In genomic region chr12:62865090-62865489, GRCh38 we compare ENCODE assay signal across 1 cellular context.
TF ChIP-seq lines count a peak whose summit lies in the region.

No MANE protein-coding gene starts in this region.

TF ChIP-seq in K562, 482 proteins besides CTCF, POLR2A, EP300 and RAD21 (continued from another document):
- TF ChIP-seq, protein P1, sequence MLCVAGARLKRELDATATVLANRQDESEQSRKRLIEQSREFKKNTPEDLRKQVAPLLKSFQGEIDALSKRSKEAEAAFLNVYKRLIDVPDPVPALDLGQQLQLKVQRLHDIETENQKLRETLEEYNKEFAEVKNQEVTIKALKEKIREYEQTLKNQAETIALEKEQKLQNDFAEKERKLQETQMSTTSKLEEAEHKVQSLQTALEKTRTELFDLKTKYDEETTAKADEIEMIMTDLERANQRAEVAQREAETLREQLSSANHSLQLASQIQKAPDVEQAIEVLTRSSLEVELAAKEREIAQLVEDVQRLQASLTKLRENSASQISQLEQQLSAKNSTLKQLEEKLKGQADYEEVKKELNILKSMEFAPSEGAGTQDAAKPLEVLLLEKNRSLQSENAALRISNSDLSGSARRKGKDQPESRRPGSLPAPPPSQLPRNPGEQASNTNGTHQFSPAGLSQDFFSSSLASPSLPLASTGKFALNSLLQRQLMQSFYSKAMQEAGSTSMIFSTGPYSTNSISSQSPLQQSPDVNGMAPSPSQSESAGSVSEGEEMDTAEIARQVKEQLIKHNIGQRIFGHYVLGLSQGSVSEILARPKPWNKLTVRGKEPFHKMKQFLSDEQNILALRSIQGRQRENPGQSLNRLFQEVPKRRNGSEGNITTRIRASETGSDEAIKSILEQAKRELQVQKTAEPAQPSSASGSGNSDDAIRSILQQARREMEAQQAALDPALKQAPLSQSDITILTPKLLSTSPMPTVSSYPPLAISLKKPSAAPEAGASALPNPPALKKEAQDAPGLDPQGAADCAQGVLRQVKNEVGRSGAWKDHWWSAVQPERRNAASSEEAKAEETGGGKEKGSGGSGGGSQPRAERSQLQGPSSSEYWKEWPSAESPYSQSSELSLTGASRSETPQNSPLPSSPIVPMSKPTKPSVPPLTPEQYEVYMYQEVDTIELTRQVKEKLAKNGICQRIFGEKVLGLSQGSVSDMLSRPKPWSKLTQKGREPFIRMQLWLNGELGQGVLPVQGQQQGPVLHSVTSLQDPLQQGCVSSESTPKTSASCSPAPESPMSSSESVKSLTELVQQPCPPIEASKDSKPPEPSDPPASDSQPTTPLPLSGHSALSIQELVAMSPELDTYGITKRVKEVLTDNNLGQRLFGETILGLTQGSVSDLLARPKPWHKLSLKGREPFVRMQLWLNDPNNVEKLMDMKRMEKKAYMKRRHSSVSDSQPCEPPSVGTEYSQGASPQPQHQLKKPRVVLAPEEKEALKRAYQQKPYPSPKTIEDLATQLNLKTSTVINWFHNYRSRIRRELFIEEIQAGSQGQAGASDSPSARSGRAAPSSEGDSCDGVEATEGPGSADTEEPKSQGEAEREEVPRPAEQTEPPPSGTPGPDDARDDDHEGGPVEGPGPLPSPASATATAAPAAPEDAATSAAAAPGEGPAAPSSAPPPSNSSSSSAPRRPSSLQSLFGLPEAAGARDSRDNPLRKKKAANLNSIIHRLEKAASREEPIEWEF (CRISPR knock-in tag; IDR thresholded peaks at IDR 0.05), result no peak
- TF ChIP-seq, protein P2, sequence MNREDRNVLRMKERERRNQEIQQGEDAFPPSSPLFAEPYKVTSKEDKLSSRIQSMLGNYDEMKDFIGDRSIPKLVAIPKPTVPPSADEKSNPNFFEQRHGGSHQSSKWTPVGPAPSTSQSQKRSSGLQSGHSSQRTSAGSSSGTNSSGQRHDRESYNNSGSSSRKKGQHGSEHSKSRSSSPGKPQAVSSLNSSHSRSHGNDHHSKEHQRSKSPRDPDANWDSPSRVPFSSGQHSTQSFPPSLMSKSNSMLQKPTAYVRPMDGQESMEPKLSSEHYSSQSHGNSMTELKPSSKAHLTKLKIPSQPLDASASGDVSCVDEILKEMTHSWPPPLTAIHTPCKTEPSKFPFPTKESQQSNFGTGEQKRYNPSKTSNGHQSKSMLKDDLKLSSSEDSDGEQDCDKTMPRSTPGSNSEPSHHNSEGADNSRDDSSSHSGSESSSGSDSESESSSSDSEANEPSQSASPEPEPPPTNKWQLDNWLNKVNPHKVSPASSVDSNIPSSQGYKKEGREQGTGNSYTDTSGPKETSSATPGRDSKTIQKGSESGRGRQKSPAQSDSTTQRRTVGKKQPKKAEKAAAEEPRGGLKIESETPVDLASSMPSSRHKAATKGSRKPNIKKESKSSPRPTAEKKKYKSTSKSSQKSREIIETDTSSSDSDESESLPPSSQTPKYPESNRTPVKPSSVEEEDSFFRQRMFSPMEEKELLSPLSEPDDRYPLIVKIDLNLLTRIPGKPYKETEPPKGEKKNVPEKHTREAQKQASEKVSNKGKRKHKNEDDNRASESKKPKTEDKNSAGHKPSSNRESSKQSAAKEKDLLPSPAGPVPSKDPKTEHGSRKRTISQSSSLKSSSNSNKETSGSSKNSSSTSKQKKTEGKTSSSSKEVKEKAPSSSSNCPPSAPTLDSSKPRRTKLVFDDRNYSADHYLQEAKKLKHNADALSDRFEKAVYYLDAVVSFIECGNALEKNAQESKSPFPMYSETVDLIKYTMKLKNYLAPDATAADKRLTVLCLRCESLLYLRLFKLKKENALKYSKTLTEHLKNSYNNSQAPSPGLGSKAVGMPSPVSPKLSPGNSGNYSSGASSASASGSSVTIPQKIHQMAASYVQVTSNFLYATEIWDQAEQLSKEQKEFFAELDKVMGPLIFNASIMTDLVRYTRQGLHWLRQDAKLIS (CRISPR knock-in tag; IDR thresholded peaks at IDR 0.05), result no peak
- no peak for TF ChIP-seq CBX8 (IDR thresholded peaks at IDR 0.05; ENCODE audit: borderline replicate concordance, extremely low read depth, low read depth, low read length, poor library complexity, severe bottlenecking)
- TF ChIP-seq E4F1 (CRISPR knock-in tag; IDR thresholded peaks at IDR 0.05; ENCODE audit: borderline replicate concordance), result no peak
- no peak for TF ChIP-seq CTBP1 (IDR thresholded peaks at IDR 0.05; ENCODE audit: borderline replicate concordance)
- TF ChIP-seq ZNF431 (CRISPR knock-in tag; IDR thresholded peaks at IDR 0.05), result no peak
- TF ChIP-seq, protein P3, sequence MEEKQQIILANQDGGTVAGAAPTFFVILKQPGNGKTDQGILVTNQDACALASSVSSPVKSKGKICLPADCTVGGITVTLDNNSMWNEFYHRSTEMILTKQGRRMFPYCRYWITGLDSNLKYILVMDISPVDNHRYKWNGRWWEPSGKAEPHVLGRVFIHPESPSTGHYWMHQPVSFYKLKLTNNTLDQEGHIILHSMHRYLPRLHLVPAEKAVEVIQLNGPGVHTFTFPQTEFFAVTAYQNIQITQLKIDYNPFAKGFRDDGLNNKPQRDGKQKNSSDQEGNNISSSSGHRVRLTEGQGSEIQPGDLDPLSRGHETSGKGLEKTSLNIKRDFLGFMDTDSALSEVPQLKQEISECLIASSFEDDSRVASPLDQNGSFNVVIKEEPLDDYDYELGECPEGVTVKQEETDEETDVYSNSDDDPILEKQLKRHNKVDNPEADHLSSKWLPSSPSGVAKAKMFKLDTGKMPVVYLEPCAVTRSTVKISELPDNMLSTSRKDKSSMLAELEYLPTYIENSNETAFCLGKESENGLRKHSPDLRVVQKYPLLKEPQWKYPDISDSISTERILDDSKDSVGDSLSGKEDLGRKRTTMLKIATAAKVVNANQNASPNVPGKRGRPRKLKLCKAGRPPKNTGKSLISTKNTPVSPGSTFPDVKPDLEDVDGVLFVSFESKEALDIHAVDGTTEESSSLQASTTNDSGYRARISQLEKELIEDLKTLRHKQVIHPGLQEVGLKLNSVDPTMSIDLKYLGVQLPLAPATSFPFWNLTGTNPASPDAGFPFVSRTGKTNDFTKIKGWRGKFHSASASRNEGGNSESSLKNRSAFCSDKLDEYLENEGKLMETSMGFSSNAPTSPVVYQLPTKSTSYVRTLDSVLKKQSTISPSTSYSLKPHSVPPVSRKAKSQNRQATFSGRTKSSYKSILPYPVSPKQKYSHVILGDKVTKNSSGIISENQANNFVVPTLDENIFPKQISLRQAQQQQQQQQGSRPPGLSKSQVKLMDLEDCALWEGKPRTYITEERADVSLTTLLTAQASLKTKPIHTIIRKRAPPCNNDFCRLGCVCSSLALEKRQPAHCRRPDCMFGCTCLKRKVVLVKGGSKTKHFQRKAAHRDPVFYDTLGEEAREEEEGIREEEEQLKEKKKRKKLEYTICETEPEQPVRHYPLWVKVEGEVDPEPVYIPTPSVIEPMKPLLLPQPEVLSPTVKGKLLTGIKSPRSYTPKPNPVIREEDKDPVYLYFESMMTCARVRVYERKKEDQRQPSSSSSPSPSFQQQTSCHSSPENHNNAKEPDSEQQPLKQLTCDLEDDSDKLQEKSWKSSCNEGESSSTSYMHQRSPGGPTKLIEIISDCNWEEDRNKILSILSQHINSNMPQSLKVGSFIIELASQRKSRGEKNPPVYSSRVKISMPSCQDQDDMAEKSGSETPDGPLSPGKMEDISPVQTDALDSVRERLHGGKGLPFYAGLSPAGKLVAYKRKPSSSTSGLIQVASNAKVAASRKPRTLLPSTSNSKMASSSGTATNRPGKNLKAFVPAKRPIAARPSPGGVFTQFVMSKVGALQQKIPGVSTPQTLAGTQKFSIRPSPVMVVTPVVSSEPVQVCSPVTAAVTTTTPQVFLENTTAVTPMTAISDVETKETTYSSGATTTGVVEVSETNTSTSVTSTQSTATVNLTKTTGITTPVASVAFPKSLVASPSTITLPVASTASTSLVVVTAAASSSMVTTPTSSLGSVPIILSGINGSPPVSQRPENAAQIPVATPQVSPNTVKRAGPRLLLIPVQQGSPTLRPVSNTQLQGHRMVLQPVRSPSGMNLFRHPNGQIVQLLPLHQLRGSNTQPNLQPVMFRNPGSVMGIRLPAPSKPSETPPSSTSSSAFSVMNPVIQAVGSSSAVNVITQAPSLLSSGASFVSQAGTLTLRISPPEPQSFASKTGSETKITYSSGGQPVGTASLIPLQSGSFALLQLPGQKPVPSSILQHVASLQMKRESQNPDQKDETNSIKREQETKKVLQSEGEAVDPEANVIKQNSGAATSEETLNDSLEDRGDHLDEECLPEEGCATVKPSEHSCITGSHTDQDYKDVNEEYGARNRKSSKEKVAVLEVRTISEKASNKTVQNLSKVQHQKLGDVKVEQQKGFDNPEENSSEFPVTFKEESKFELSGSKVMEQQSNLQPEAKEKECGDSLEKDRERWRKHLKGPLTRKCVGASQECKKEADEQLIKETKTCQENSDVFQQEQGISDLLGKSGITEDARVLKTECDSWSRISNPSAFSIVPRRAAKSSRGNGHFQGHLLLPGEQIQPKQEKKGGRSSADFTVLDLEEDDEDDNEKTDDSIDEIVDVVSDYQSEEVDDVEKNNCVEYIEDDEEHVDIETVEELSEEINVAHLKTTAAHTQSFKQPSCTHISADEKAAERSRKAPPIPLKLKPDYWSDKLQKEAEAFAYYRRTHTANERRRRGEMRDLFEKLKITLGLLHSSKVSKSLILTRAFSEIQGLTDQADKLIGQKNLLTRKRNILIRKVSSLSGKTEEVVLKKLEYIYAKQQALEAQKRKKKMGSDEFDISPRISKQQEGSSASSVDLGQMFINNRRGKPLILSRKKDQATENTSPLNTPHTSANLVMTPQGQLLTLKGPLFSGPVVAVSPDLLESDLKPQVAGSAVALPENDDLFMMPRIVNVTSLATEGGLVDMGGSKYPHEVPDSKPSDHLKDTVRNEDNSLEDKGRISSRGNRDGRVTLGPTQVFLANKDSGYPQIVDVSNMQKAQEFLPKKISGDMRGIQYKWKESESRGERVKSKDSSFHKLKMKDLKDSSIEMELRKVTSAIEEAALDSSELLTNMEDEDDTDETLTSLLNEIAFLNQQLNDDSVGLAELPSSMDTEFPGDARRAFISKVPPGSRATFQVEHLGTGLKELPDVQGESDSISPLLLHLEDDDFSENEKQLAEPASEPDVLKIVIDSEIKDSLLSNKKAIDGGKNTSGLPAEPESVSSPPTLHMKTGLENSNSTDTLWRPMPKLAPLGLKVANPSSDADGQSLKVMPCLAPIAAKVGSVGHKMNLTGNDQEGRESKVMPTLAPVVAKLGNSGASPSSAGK (IDR thresholded peaks at IDR 0.05), result no peak
- no peak for TF ChIP-seq NCOA4 (IDR thresholded peaks at IDR 0.05; ENCODE audit: partially characterized antibody)
- no peak for TF ChIP-seq HCFC1 (IDR thresholded peaks at IDR 0.05; ENCODE audit: low read depth, low read length)
- no peak for TF ChIP-seq HLTF (IDR thresholded peaks at IDR 0.05)
- no peak for TF ChIP-seq MAZ (CRISPR knock-in tag; conservative IDR thresholded peaks at IDR 0.05 in 1 of 2, IDR thresholded peaks at IDR 0.05 in 1 of 2)
- TF ChIP-seq CBFA2T3 (IDR thresholded peaks at IDR 0.05), result no peak
- no peak for TF ChIP-seq SUPT5H (IDR thresholded peaks at IDR 0.05)
- TF ChIP-seq MXI1 (IDR thresholded peaks at IDR 0.05; ENCODE audit: low read depth, low read length), result no peak
- TF ChIP-seq ZNF699 (CRISPR knock-in tag; IDR thresholded peaks at IDR 0.05; ENCODE audit: insufficient replicate concordance), result no peak
- no peak for TF ChIP-seq ZNF717 (CRISPR knock-in tag; IDR thresholded peaks at IDR 0.05)
- TF ChIP-seq ETV5 (CRISPR knock-in tag; IDR thresholded peaks at IDR 0.05; ENCODE audit: low read depth), result no peak
